ENCODE assay signal across 2 cellular contexts in genomic region chr19:35374031-35374430, GRCh38.
TF ChIP-seq lines count a peak whose summit lies in the region.

No MANE protein-coding gene starts in this region.

TF ChIP-seq in HEK293, 187 proteins besides CTCF, POLR2A, EP300 and RAD21:
- TF ChIP-seq ZNF366 (tag by site-specific recombination; conservative IDR thresholded peaks at IDR 0.05) = peak; percentile 94

TF ChIP-seq in GM12878, 131 proteins besides CTCF, POLR2A, EP300 and RAD21:
- TF ChIP-seq MTA2 (IDR thresholded peaks at IDR 0.05; ENCODE audit: low read depth) = peak; percentile 29
